Comparison of ENCODE assay signal across 12 cellular contexts in genomic region chr12:65878540-65878939, GRCh38. TPM values are rescaled to one million over a fixed set of nuclear protein-coding genes. Genes with fewer than 3 reads are reported as not detected.
DNase-seq lines count a peak whose midpoint lies in the region; ATAC-seq and TF ChIP-seq lines count a peak whose summit lies in the region.
"Had no signal": no experiment of that assay in that cellular context is flagged by ENCODE, and none has a peak within 500 bp of the region (broad histone marks: within the 10 kb centered on the region; RNA-seq: fewer than 3 reads in every experiment).

No MANE protein-coding gene starts in this region.

- H3K27ac Mint-ChIP-seq in T-helper 2 cell treated with Interferon-gamma antibody and Interleukin-4, amounts not matched to agents 5 μg/mL and 100 μg/mL, for 36 hours, result no peak overlapping the region

- H3K4me1 ChIP-seq in GM23248 (ENCODE audit: insufficient read depth), result peaks cover 68% of the 10 kb centered on the region
- H3K4me1 ChIP-seq in smooth muscle cell (ENCODE audit: low read depth), result peaks cover 51% of the 10 kb centered on the region
- peaks cover 33% of the 10 kb centered on the region for H3K4me1 ChIP-seq in left ventricle myocardium inferior

- H3K4me3 ChIP-seq in GM23248 (no peak overlapping the region), fibroblast of villous mesenchyme (ENCODE audit: low read depth, low read length) (no peak overlapping the region), smooth muscle cell (no peak overlapping the region), left ventricle myocardium inferior (no peak overlapping the region)
- H3K4me3 ChIP-seq: SJSA1 had no signal

- WGBS in GM23248 (ENCODE audit: low coverage in 1 of 2, low lambda C conversion rate in 2 of 2, missing lambda C conversion rate in 2 of 2), 2 experiments, result 81 to 84% methylated on average over 2 of the region's 2 CpGs
- 48% methylated on average over 2 of the region's 2 CpGs for WGBS in smooth muscle cell (ENCODE audit: low lambda C conversion rate)

- H3K4me2 ChIP-seq in GM23248 (ENCODE audit: unreplicated experiment), result no peak overlapping the region
- H3K4me2 ChIP-seq in smooth muscle cell, result no peak overlapping the region

- peaks cover 35% of the 10 kb centered on the region for H3K27me3 Mint-ChIP-seq in T-helper 2 cell treated with Interferon-gamma antibody and Interleukin-4, amounts not matched to agents 5 μg/mL and 100 μg/mL, for 36 hours (ENCODE audit: low read depth)

- peaks cover 86% of the 10 kb centered on the region for H3F3A ChIP-seq in GM23248 (ENCODE audit: insufficient read depth)
- peaks cover 54% of the 10 kb centered on the region for H3F3A ChIP-seq in smooth muscle cell (ENCODE audit: low read depth)

- TF ChIP-seq CTCF in fibroblast of villous mesenchyme (IDR thresholded peaks at IDR 0.05; ENCODE audit: insufficient read depth, low read depth, low read length) (peak; percentile 48), smooth muscle cell (IDR thresholded peaks at IDR 0.05; ENCODE audit: borderline replicate concordance, insufficient read depth, poor library complexity, severe bottlenecking) (peak; percentile 14), left ventricle myocardium inferior (IDR thresholded peaks at IDR 0.05; ENCODE audit: borderline replicate concordance) (no peak)

- H3K27me3 ChIP-seq in GM23248 (replicated peaks; ENCODE audit: insufficient read depth), result no peaks in the 10 kb centered on the region
- H3K27me3 ChIP-seq in smooth muscle cell (ENCODE audit: low read depth), result no peaks in the 10 kb centered on the region
- no peaks in the 10 kb centered on the region for H3K27me3 ChIP-seq in left ventricle myocardium inferior (ENCODE audit: low read depth)

- no peak overlapping the region for H2AFZ ChIP-seq in GM23248
- no peak overlapping the region for H2AFZ ChIP-seq in smooth muscle cell (ENCODE audit: low read depth)

- H3K36me3 ChIP-seq in GM23248 (ENCODE audit: low read depth), result peaks cover 12% of the 10 kb centered on the region
- no peaks in the 10 kb centered on the region for H3K36me3 ChIP-seq in smooth muscle cell (ENCODE audit: low read depth)
- H3K36me3 ChIP-seq in left ventricle myocardium inferior, result no peaks in the 10 kb centered on the region
- H3K36me3 ChIP-seq: SJSA1 had no signal

- no peak for ATAC-seq in HG03565 (IDR thresholded peaks at IDR 0.05; ENCODE audit: unreplicated experiment)

- no peaks in the 10 kb centered on the region for H4K20me1 ChIP-seq in GM23248 (ENCODE audit: insufficient read depth)
- peaks cover 59% of the 10 kb centered on the region for H4K20me1 ChIP-seq in smooth muscle cell (ENCODE audit: low read depth)

- no peaks in the 10 kb centered on the region for H3K9me2 ChIP-seq in GM23248 (ENCODE audit: insufficient read depth)

- in situ Hi-C loops in GM23248 (cut with MboI), result no loop called here

- no peaks in the 10 kb centered on the region for H3K36me3 Mint-ChIP-seq in T-helper 2 cell treated with Interferon-gamma antibody and Interleukin-4, amounts not matched to agents 5 μg/mL and 100 μg/mL, for 36 hours (ENCODE audit: low read depth)

- no peaks in the 10 kb centered on the region for H3K4me1 Mint-ChIP-seq in T-helper 2 cell treated with Interferon-gamma antibody and Interleukin-4, amounts not matched to agents 5 μg/mL and 100 μg/mL, for 36 hours (ENCODE audit: low read depth)

- H3K9me3 Mint-ChIP-seq in T-helper 2 cell treated with Interferon-gamma antibody and Interleukin-4, amounts not matched to agents 5 μg/mL and 100 μg/mL, for 36 hours, result no peaks in the 10 kb centered on the region

- intact Hi-C loops in left ventricle myocardium inferior (cut with micrococcal nuclease), result no loop called here

- peak; percentile 41 for DNase-seq in GM23248
- peak; percentile 21 for DNase-seq in SW480 (ENCODE audit: low spot score)
- DNase-seq in fibroblast of villous mesenchyme (ENCODE audit: low read depth), result no peak
- DNase-seq in smooth muscle cell (lab: John Stamatoyannopoulos, UW; ENCODE audit: unreplicated experiment), result no peak
- DNase-seq in left ventricle myocardium inferior, result no peak
- DNase-seq in T-helper 2 cell treated with Interferon-gamma antibody and Interleukin-4, amounts not matched to agents 5 μg/mL and 100 μg/mL, for 36 hours (ENCODE audit: low spot score), result no peak
- DNase-seq: amniotic stem cell; NCI-H1092 treated with DMSO at 0.1 percent for 48 hours; stimulated activated CD4-positive, alpha-beta T cell treated with anti-CD3 and anti-CD28 coated beads, Interleukin-1b, Interleukin-23, amount 100 ng/mL, for 48 hours; substantia nigra had no signal

- no peak overlapping the region for H3K4me3 Mint-ChIP-seq in T-helper 2 cell treated with Interferon-gamma antibody and Interleukin-4, amounts not matched to agents 5 μg/mL and 100 μg/mL, for 36 hours

- H3K27ac ChIP-seq in GM23248, result no peak overlapping the region
- H3K27ac ChIP-seq in smooth muscle cell (ENCODE audit: low read depth), result peak overlapping the region; percentile 65
- H3K27ac ChIP-seq in left ventricle myocardium inferior (replicated peaks), result no peak overlapping the region
- H3K27ac ChIP-seq: SJSA1 had no signal

- H3K9ac ChIP-seq in GM23248 (no peak overlapping the region), smooth muscle cell (ENCODE audit: low read depth) (no peak overlapping the region)

- H3K79me2 ChIP-seq in GM23248 (ENCODE audit: insufficient read depth) (peaks cover 82% of the 10 kb centered on the region), smooth muscle cell (ENCODE audit: low read depth) (peaks cover 65% of the 10 kb centered on the region)

- no peaks in the 10 kb centered on the region for H3K9me3 ChIP-seq in GM23248 (ENCODE audit: low read depth)
- H3K9me3 ChIP-seq in smooth muscle cell (replicated peaks; ENCODE audit: low read depth), result no peaks in the 10 kb centered on the region
- H3K9me3 ChIP-seq in left ventricle myocardium inferior (replicated peaks), result no peaks in the 10 kb centered on the region
- H3K9me3 ChIP-seq: SJSA1 had no signal

RNA-seq across cellular contexts. Expression of gene HMGA2, which starts 54.3 kb away (rescaled TPM):
- 16.6 and 26.7 TPM in 2 replicates for total RNA-seq in GM23248 (2014; rRNA removed; shearing (Covaris generic))
- polyA plus RNA-seq in GM23248 (2016; fragmentation: Nextera tagmentation; extraction: Ambion mirVana), result 6.4 and 7.8 TPM in 2 replicates
- 29.8 and 48.0 TPM in 2 replicates for total RNA-seq in fibroblast of villous mesenchyme
- 354 and 393 TPM in 2 replicates for total RNA-seq in smooth muscle cell
- 44.9 and 54.8 TPM in 2 replicates for polyA plus RNA-seq in smooth muscle cell
- not detected for total RNA-seq in left ventricle myocardium inferior

Comparison
In these comparisons a context has a peak if more than half of its experiments do, and no peak if none do; other contexts are left out.
1. DNase-seq: peak in GM23248 (single experiment) and SW480 (single experiment); none in fibroblast of villous mesenchyme (single experiment), smooth muscle cell (single experiment), left ventricle myocardium inferior (single experiment) and T-helper 2 cell treated with Interferon-gamma antibody and Interleukin-4, amounts not matched to agents 5 μg/mL and 100 μg/mL, for 36 hours (single experiment).
2. RNA of gene HMGA2, which starts 54.3 kb away (total RNA-seq): 354 to 393 TPM in smooth muscle cell, 29.8 to 48.0 TPM in fibroblast of villous mesenchyme and 16.6 to 26.7 TPM in GM23248; not detected in left ventricle myocardium inferior (single experiment); every median in the first group is over 10 times any median in the second.